In genomic region chr4:82865592-82865991, GRCh38 we compare ENCODE assay signal across 8 cellular contexts. TPM values are rescaled to one million over a fixed set of nuclear protein-coding genes. Genes with fewer than 3 reads are reported as not detected.
A peak's percentile ranks its signal among the peaks of the same experiment; 100 is the strongest.
DNase-seq lines count a peak whose midpoint lies in the region; ATAC-seq and TF ChIP-seq lines count a peak whose summit lies in the region.

No MANE protein-coding gene starts in this region.

- peak overlapping the region; percentile 50 for H3K4me3 Mint-ChIP-seq in activated naive CD8-positive, alpha-beta T cell treated with anti-CD3 and anti-CD28 coated beads, Interleukin-2, amount 10 ng/mL, durations not matched to agents 7 days and 5 days

- H3K27ac Mint-ChIP-seq in activated naive CD8-positive, alpha-beta T cell treated with anti-CD3 and anti-CD28 coated beads, Interleukin-2, amount 10 ng/mL, durations not matched to agents 7 days and 5 days = peak overlapping the region; percentile 81

- WGBS in prostate gland = 54% methylated on average over 1 of the region's 1 CpG

- no peak for TF ChIP-seq CTCF in prostate gland (IDR thresholded peaks at IDR 0.05)

- in situ Hi-C loops in ACHN (cut with HindIII; ENCODE audit: low pct_ligation_motif_present, low pct_unique_long_range_greater_than_20kb, low sequenced_read_pairs) = no loop called here

- H3K4me1 ChIP-seq in prostate gland (replicated peaks) = no peaks in the 10 kb centered on the region

- peaks cover 2 to 7% of the 10 kb centered on the region in 2 donors for H3K36me3 ChIP-seq in prostate gland

- TF ChIP-seq POLR2A in prostate gland (IDR thresholded peaks at IDR 0.05) = no peak

- no peak overlapping the region for H3K27ac ChIP-seq in prostate gland

- DNase-seq in ACHN = peak; percentile 82
- DNase-seq in HS-27A (ENCODE audit: low read depth) = peak; percentile 12
- DNase-seq in activated naive CD8-positive, alpha-beta T cell treated with anti-CD3 and anti-CD28 coated beads, Interleukin-2, amount 10 ng/mL, durations not matched to agents 7 days and 5 days = no peak
- peak; percentile 88 for DNase-seq in kidney glomerular epithelial cell (lab: John Stamatoyannopoulos, UW)
- DNase-seq in mesenteric fat pad (ENCODE audit: low spot score) = no peak
- no peak for DNase-seq in NCI-H128 (lab: John Stamatoyannopoulos, UW; ENCODE audit: unreplicated experiment)
- DNase-seq in prostate gland (ENCODE audit: low spot score) = no peak
- DNase-seq in stimulated activated CD4-positive, alpha-beta T cell treated with anti-CD3 and anti-CD28 coated beads, Interleukin-2, amount 100 ng/mL, for 48 hours = no peak

- no peaks in the 10 kb centered on the region for H3K27me3 Mint-ChIP-seq in activated naive CD8-positive, alpha-beta T cell treated with anti-CD3 and anti-CD28 coated beads, Interleukin-2, amount 10 ng/mL, durations not matched to agents 7 days and 5 days

- no peak overlapping the region for H3K4me3 ChIP-seq in prostate gland

- H3K4me1 Mint-ChIP-seq in activated naive CD8-positive, alpha-beta T cell treated with anti-CD3 and anti-CD28 coated beads, Interleukin-2, amount 10 ng/mL, durations not matched to agents 7 days and 5 days = peaks cover 24% of the 10 kb centered on the region

- no peaks in the 10 kb centered on the region for H3K9me3 ChIP-seq in prostate gland

- no peaks in the 10 kb centered on the region for H3K9me3 Mint-ChIP-seq in activated naive CD8-positive, alpha-beta T cell treated with anti-CD3 and anti-CD28 coated beads, Interleukin-2, amount 10 ng/mL, durations not matched to agents 7 days and 5 days

- ATAC-seq in activated naive CD8-positive, alpha-beta T cell treated with anti-CD3 and anti-CD28 coated beads, Interleukin-2, amount 10 ng/mL, durations not matched to agents 7 days and 5 days (ENCODE audit: low read depth) = peak; percentile 71

- POLR2A ChIA-PET in activated naive CD8-positive, alpha-beta T cell treated with anti-CD3 and anti-CD28 coated beads, Interleukin-2, amount 10 ng/mL, durations not matched to agents 7 days and 5 days (lab: Charles Lee) = interaction anchor here (0.6 to 1.5 kb wide), 8 partner anchors 18 to 592 kb away, joined by 3 to 7 read pairs (median 3); partner anchors contain the start of genes LIN54 and THAP9

- peaks cover 56% of the 10 kb centered on the region for H3K36me3 Mint-ChIP-seq in activated naive CD8-positive, alpha-beta T cell treated with anti-CD3 and anti-CD28 coated beads, Interleukin-2, amount 10 ng/mL, durations not matched to agents 7 days and 5 days

- no peaks in the 10 kb centered on the region for H3K27me3 ChIP-seq in prostate gland (replicated peaks; ENCODE audit: insufficient read depth)

- intact Hi-C loops in prostate gland (cut with DNase I) = no loop called here

RNA-seq across cellular contexts. Expression of gene SEC31A, which starts 25.4 kb away (rescaled TPM):
- total RNA-seq in activated naive CD8-positive, alpha-beta T cell treated with anti-CD3 and anti-CD28 coated beads, Interleukin-2, amount 10 ng/mL, durations not matched to agents 7 days and 5 days = 100 to 1,000 TPM; 118 to 122 TPM
- 244 TPM for total RNA-seq in mesenteric fat pad
- total RNA-seq in prostate gland = 100 to 1,000 TPM; 191 to 196 TPM

RNA-seq across cellular contexts. Expression of gene THAP9, which starts 34.9 kb away (rescaled TPM):
- total RNA-seq in activated naive CD8-positive, alpha-beta T cell treated with anti-CD3 and anti-CD28 coated beads, Interleukin-2, amount 10 ng/mL, durations not matched to agents 7 days and 5 days = 1 to 10 TPM; 4.0 to 4.7 TPM
- total RNA-seq in mesenteric fat pad (2.0 TPM), prostate gland (1 to 10 TPM; 7.6 to 8.6 TPM)

Comparison
In these comparisons a context has a peak if more than half of its experiments do, and no peak if none do; other contexts are left out.
1. DNase-seq: peak in ACHN (single experiment), HS-27A (single experiment) and kidney glomerular epithelial cell (single experiment); none in activated naive CD8-positive, alpha-beta T cell treated with anti-CD3 and anti-CD28 coated beads, Interleukin-2, amount 10 ng/mL, durations not matched to agents 7 days and 5 days (single experiment), mesenteric fat pad (single experiment), NCI-H128 (single experiment), prostate gland (single experiment) and stimulated activated CD4-positive, alpha-beta T cell treated with anti-CD3 and anti-CD28 coated beads, Interleukin-2, amount 100 ng/mL, for 48 hours (0 of 2).